Comparison of ENCODE assay signal across 9 cellular contexts in the genomic region with DNA sequence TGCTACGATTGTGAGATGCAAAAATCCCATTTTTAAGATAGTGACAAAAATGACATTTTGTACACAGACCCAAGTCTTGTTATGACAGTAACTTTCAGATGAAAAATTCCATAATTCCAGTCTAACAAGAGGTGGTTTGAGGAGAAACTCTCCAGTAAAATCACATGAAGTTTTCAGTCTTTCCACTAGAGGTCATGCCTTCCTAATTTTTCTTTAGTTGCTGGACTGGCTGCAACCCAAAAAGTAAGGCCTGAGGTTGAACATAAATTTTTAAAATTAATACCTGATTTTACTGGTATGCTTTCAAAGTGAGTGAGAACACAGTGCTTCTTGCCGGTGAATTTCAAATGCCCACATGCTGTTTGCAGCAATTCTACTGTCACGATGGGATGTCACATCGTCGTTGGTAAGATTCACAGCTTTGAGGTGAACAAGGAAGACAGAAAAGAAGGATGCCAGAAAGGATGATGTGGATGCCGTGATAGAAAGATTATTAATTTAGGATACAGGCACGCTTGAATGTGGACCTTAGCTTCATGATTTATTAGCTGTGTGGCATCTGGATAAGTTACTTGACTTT.
DNase-seq lines count a peak whose midpoint lies in the region; ATAC-seq and TF ChIP-seq lines count a peak whose summit lies in the region.
"Had no signal": no experiment of that assay in that cellular context is flagged by ENCODE, and none has a peak within 500 bp of the region (broad histone marks: within the 10 kb centered on the region; RNA-seq: fewer than 3 reads in every experiment).

No MANE protein-coding gene starts in this region.

- no peaks in the 10 kb centered on the region for H3K36me3 ChIP-seq in SK-N-MC (ENCODE audit: insufficient read depth, low read length)
- H3K36me3 ChIP-seq: BLaER1 treated with 17β-estradiol and CSF1 and Interleukin-3, amounts not matched to agents 10 nM and 100 nM had no signal

- no peaks in the 10 kb centered on the region for H3K9me3 Mint-ChIP-seq in activated CD4-positive, alpha-beta T cell treated with anti-CD3 and anti-CD28 coated beads, Interleukin-2, amount 10 ng/mL, durations not matched to agents 7 days and 5 days

- peak; percentile 61 for TF ChIP-seq CTCF in fibroblast of mammary gland (conservative IDR thresholded peaks at IDR 0.05; ENCODE audit: control insufficient read depth, insufficient read depth, low read depth, low read length)

- no peaks in the 10 kb centered on the region for H3K9me3 ChIP-seq in SK-N-MC (ENCODE audit: low read depth, low read length)
- H3K9me3 ChIP-seq: BLaER1 treated with 17β-estradiol and CSF1 and Interleukin-3, amounts not matched to agents 10 nM and 100 nM had no signal

- no peak overlapping the region for H3K4me3 Mint-ChIP-seq in activated CD4-positive, alpha-beta T cell treated with anti-CD3 and anti-CD28 coated beads, Interleukin-2, amount 10 ng/mL, durations not matched to agents 7 days and 5 days

- no peak overlapping the region for H3K27ac ChIP-seq in SK-N-MC
- H3K27ac ChIP-seq: BLaER1 treated with 17β-estradiol and CSF1 and Interleukin-3, amounts not matched to agents 10 nM and 100 nM had no signal

- CTCF ChIA-PET in activated CD4-positive, alpha-beta T cell treated with anti-CD3 and anti-CD28 coated beads, Interleukin-2, amount 10 ng/mL, durations not matched to agents 7 days and 5 days (lab: Charles Lee) = interaction anchor here (0.8 to 2.3 kb wide), 10 partner anchors 13 to 224 kb away, joined by 3 to 7 read pairs (median 3); a partner anchor contains a TSS

- POLR2A ChIA-PET in activated CD4-positive, alpha-beta T cell treated with anti-CD3 and anti-CD28 coated beads, Interleukin-2, amount 10 ng/mL, durations not matched to agents 7 days and 5 days (lab: Charles Lee) = no interaction called here

- peaks cover 30% of the 10 kb centered on the region for H3K4me1 Mint-ChIP-seq in activated CD4-positive, alpha-beta T cell treated with anti-CD3 and anti-CD28 coated beads, Interleukin-2, amount 10 ng/mL, durations not matched to agents 7 days and 5 days

- intact Hi-C loops in sciatic nerve (cut with DNase I) = loop anchor here (5.0 kb wide), 1 partner anchor 226 kb away; no protein-coding TSS in a partner anchor

- H3K27ac Mint-ChIP-seq in activated CD4-positive, alpha-beta T cell treated with anti-CD3 and anti-CD28 coated beads, Interleukin-2, amount 10 ng/mL, durations not matched to agents 7 days and 5 days = no peak overlapping the region

- no peak overlapping the region for H3K4me3 ChIP-seq in SK-N-MC
- no peak overlapping the region for H3K4me3 ChIP-seq in fibroblast of mammary gland (ENCODE audit: control insufficient read depth, low read depth, low read length)
- H3K4me3 ChIP-seq: BLaER1 treated with 17β-estradiol and CSF1 and Interleukin-3, amounts not matched to agents 10 nM and 100 nM had no signal

- ATAC-seq in sciatic nerve = peak; percentile 37
- no peak for ATAC-seq in HG03045 (IDR thresholded peaks at IDR 0.05; ENCODE audit: unreplicated experiment)

- peaks cover 2% of the 10 kb centered on the region for H3K27me3 Mint-ChIP-seq in activated CD4-positive, alpha-beta T cell treated with anti-CD3 and anti-CD28 coated beads, Interleukin-2, amount 10 ng/mL, durations not matched to agents 7 days and 5 days

- no peak overlapping the region for H3K9ac ChIP-seq in SK-N-MC (ENCODE audit: insufficient read length)

- DNase-seq in NCI-H1436 (lab: John Stamatoyannopoulos, UW) = peak; percentile 39
- DNase-seq in NCI-H1436 treated with DMSO at 0.1 percent for 48 hours (lab: John Stamatoyannopoulos, UW) = no peak
- peak; percentile 37 for DNase-seq in MV-4-11 (lab: John Stamatoyannopoulos, UW)
- peak; percentile 45 for DNase-seq in SK-N-MC (ENCODE audit: low read depth, low spot score)
- DNase-seq in fibroblast of mammary gland (ENCODE audit: low read depth) = peak; percentile 75
- no peak for DNase-seq in sciatic nerve (ENCODE audit: low spot score)
- DNase-seq in activated CD4-positive, alpha-beta T cell treated with anti-CD3 and anti-CD28 coated beads, Interleukin-2, amount 10 ng/mL, durations not matched to agents 7 days and 5 days = no peak

- H3K36me3 Mint-ChIP-seq in activated CD4-positive, alpha-beta T cell treated with anti-CD3 and anti-CD28 coated beads, Interleukin-2, amount 10 ng/mL, durations not matched to agents 7 days and 5 days (ENCODE audit: low read depth) = no peaks in the 10 kb centered on the region

Comparison
In these comparisons a context has a peak if more than half of its experiments do, and no peak if none do; other contexts are left out.
1. DNase-seq: peak in NCI-H1436 (single experiment), MV-4-11 (single experiment), SK-N-MC (single experiment) and fibroblast of mammary gland (single experiment); none in NCI-H1436 treated with DMSO at 0.1 percent for 48 hours (single experiment), sciatic nerve (single experiment) and activated CD4-positive, alpha-beta T cell treated with anti-CD3 and anti-CD28 coated beads, Interleukin-2, amount 10 ng/mL, durations not matched to agents 7 days and 5 days (single experiment).